ENCODE assay signal across 8 cellular contexts in the genomic region with DNA sequence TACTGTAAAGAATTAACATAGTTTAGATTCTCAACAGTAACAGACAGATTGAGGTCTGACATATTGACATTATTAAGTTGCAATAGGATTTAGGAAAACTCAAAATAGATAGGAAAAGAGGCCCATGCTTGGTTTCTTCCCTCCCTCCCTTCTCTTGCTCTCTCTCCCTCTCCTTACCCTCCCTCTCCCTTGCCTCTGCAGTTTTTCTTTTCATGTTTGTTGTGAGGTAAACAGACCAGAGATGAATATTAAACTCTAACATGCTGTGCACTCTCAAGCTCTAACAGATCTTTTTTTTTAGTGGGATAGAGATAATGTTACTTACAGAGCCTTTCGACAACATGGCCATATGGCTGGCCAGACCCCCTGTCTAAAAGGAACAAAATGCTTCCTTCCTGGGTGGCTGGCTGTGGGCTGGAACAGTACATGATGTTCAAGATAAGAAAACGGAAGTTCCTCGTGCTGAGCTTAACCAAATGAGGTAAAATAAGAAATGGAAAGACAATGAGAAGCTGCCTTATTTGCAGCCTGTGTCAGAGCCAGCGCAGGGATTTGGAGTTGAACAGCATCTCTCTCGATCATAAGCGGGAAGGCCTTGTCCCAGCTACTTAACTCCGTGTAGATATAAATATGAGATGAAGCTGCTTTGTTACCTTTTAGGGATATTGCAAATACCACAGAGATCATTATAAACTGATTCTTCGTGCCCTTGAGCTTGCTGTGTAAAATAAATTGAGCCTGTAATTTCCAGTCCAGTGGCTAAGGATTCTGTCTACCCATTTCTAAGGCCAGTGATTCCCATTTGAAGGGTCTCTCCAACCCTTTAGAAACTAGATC.
DNase-seq lines count a peak whose midpoint lies in the region; ATAC-seq and TF ChIP-seq lines count a peak whose summit lies in the region.

No MANE protein-coding gene starts in this region.

- no peak overlapping the region for H3K4me3 ChIP-seq in tibial artery

- peak overlapping the region; percentile 11 for H3K4me3 Mint-ChIP-seq in activated T-cell treated with anti-CD3 and anti-CD28 coated beads, Interleukin-2, amount 50 U/mL, for 24 hours
- peak overlapping the region; percentile 63 for H3K4me3 Mint-ChIP-seq in activated T-cell treated with anti-CD3 and anti-CD28 coated beads, Interleukin-2, amount 50 U/mL, for 4 hours
- H3K4me3 Mint-ChIP-seq in immature natural killer cell: peak overlapping the region in 3 of 5 donors; percentile 4 to 45 (median 15)

- peak; percentile 46 to 70 for ATAC-seq in activated T-cell treated with anti-CD3 and anti-CD28 coated beads, Interleukin-2, amount 50 U/mL, for 4 hours

- intact Hi-C loops in tibial artery (cut with DNase I; ENCODE audit: low total_unique reads): no loop called here

- H3K4me1 ChIP-seq in tibial artery: peaks cover 0 to 68% (median 28%) of the 10 kb centered on the region in 4 donors

- DNase-seq in activated T-cell treated with anti-CD3 and anti-CD28 coated beads, Interleukin-2, amount 50 U/mL, for 24 hours: peak; percentile 39
- no peak for DNase-seq in activated T-cell treated with anti-CD3 and anti-CD28 coated beads, Interleukin-2, amount 50 U/mL, for 1 hour
- no peak for DNase-seq in activated T-cell treated with anti-CD3 and anti-CD28 coated beads, Interleukin-2, amount 50 U/mL, for 4 hours
- DNase-seq in immature natural killer cell: peak in 1 of 3 donors; percentile 3
- DNase-seq in tibial artery: peak; percentile 66 to 74
- DNase-seq in T-helper 9 cell: no peak
- no peak for DNase-seq in HuH-7 (ENCODE audit: low spot score)
- no peak for DNase-seq in COLO668 (lab: John Stamatoyannopoulos, UW; ENCODE audit: unreplicated experiment)

- no peaks in the 10 kb centered on the region for H3K36me3 Mint-ChIP-seq in activated T-cell treated with anti-CD3 and anti-CD28 coated beads, Interleukin-2, amount 50 U/mL, for 24 hours (ENCODE audit: low read depth)
- no peaks in the 10 kb centered on the region for H3K36me3 Mint-ChIP-seq in activated T-cell treated with anti-CD3 and anti-CD28 coated beads, Interleukin-2, amount 50 U/mL, for 4 hours (ENCODE audit: insufficient read depth)
- H3K36me3 Mint-ChIP-seq in immature natural killer cell: no peaks in the 10 kb centered on the region

- H3K9me3 ChIP-seq in tibial artery: no peaks in the 10 kb centered on the region

- no peak for TF ChIP-seq CTCF in tibial artery (IDR thresholded peaks at IDR 0.05)

- H3K4me1 Mint-ChIP-seq in activated T-cell treated with anti-CD3 and anti-CD28 coated beads, Interleukin-2, amount 50 U/mL, for 24 hours (ENCODE audit: low read depth): peaks cover 46% of the 10 kb centered on the region
- peaks cover 46% of the 10 kb centered on the region for H3K4me1 Mint-ChIP-seq in activated T-cell treated with anti-CD3 and anti-CD28 coated beads, Interleukin-2, amount 50 U/mL, for 4 hours (ENCODE audit: low read depth)
- H3K4me1 Mint-ChIP-seq in immature natural killer cell: peaks cover 11 to 16% of the 10 kb centered on the region in 2 donors

- peaks cover 3% of the 10 kb centered on the region for H3K9me3 Mint-ChIP-seq in activated T-cell treated with anti-CD3 and anti-CD28 coated beads, Interleukin-2, amount 50 U/mL, for 24 hours
- no peaks in the 10 kb centered on the region for H3K9me3 Mint-ChIP-seq in activated T-cell treated with anti-CD3 and anti-CD28 coated beads, Interleukin-2, amount 50 U/mL, for 4 hours
- H3K9me3 Mint-ChIP-seq in immature natural killer cell: no peaks in the 10 kb centered on the region

- H3K27ac Mint-ChIP-seq in activated T-cell treated with anti-CD3 and anti-CD28 coated beads, Interleukin-2, amount 50 U/mL, for 24 hours: peak overlapping the region; percentile 82
- no peak overlapping the region for H3K27ac Mint-ChIP-seq in immature natural killer cell

- no peaks in the 10 kb centered on the region for H3K27me3 Mint-ChIP-seq in activated T-cell treated with anti-CD3 and anti-CD28 coated beads, Interleukin-2, amount 50 U/mL, for 24 hours
- H3K27me3 Mint-ChIP-seq in activated T-cell treated with anti-CD3 and anti-CD28 coated beads, Interleukin-2, amount 50 U/mL, for 4 hours (ENCODE audit: low read depth): peaks cover 1% of the 10 kb centered on the region
- peaks cover 0 to 4% (median 4%) of the 10 kb centered on the region in 3 donors for H3K27me3 Mint-ChIP-seq in immature natural killer cell (ENCODE audit: low read depth in 3 of 3)

- no peaks in the 10 kb centered on the region for H3K27me3 ChIP-seq in tibial artery

- no peaks in the 10 kb centered on the region for H3K36me3 ChIP-seq in tibial artery

- peak overlapping the region; percentile 43 to 67 for H3K27ac ChIP-seq in tibial artery

Comparison
In these comparisons a context has a peak if more than half of its experiments do, and no peak if none do; other contexts are left out.
1. DNase-seq: peak in activated T-cell treated with anti-CD3 and anti-CD28 coated beads, Interleukin-2, amount 50 U/mL, for 24 hours (single experiment) and tibial artery (2 of 2); none in activated T-cell treated with anti-CD3 and anti-CD28 coated beads, Interleukin-2, amount 50 U/mL, for 1 hour (single experiment), activated T-cell treated with anti-CD3 and anti-CD28 coated beads, Interleukin-2, amount 50 U/mL, for 4 hours (single experiment), T-helper 9 cell (single experiment), HuH-7 (single experiment) and COLO668 (single experiment).
2. H3K4me3 Mint-ChIP-seq: peak in every context shown above with its lines; median percentile 63 in activated T-cell treated with anti-CD3 and anti-CD28 coated beads, Interleukin-2, amount 50 U/mL, for 4 hours; 15 in immature natural killer cell; 11 in activated T-cell treated with anti-CD3 and anti-CD28 coated beads, Interleukin-2, amount 50 U/mL, for 24 hours.